1 cellular context compared by ENCODE assay signal in the genomic region with DNA sequence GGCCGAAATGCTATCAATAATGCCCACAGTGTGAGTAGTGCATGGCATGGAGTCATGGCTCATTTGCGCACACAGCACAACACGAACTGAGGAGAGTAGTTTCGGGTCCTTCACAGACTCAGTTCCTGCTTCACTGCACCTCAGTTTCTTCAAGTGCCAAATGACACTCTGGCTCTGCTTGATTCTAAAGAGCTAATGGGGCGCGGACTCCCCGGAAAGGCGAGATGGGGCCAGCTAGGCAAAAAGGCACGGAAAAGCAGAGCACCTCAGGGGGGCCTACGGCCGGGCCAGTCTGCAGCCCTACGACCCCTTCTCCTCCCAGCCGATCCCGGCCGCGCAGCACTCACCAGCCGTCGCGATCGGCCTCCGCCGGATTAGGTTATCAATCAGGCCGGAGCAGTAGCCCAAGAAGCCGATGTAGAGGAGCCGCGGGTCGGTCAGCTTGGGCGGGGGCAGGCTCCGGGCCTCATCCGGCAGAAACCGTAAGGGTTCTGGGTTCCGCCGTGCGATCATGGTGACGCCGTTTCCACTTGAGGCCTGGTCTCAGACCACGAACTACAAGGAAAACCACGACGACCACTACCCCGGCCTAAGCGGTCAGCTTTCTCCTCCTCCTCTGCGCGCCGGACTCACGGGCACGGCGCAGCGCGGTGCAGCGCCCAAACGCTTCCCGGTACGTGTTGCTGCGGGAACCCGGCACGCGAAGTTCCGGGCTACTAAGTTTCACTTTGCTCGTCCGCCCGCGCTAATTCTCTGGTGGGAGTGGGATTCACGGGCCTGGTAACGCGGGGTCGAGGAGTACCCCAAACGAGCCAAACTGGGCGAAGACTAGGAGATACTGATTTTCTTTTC.
A peak's percentile ranks its signal among the peaks of the same experiment; 100 is the strongest.
TF ChIP-seq lines count a peak whose summit lies in the region.

A gene (minus strand): TSS at position 631 of the 852 bp plus-strand sequence. CDS start 118 bp downstream, at position 513.

TF ChIP-seq in HepG2, 621 proteins besides CTCF, POLR2A, EP300 and RAD21 (continued from another document and continues in another):
- TF ChIP-seq TBL1XR1 (IDR thresholded peaks at IDR 0.05; ENCODE audit: borderline replicate concordance, low read length, partially characterized antibody) (peak; percentile 27), NPAS2 (CRISPR knock-in tag; IDR thresholded peaks at IDR 0.05; ENCODE audit: borderline replicate concordance) (no peak), CHD4 (IDR thresholded peaks at IDR 0.05; ENCODE audit: borderline replicate concordance, low read length) (no peak), ZNF766 (CRISPR knock-in tag; IDR thresholded peaks at IDR 0.05; ENCODE audit: borderline replicate concordance) (no peak), ZNF20 (CRISPR knock-in tag; IDR thresholded peaks at IDR 0.05) (no peak; the same call in 1 of the 2 replicates), ZNF616 (CRISPR knock-in tag; IDR thresholded peaks at IDR 0.05; ENCODE audit: low read depth) (peak; percentile 52), MIER3 (CRISPR knock-in tag; IDR thresholded peaks at IDR 0.05; ENCODE audit: borderline replicate concordance) (0 out of 2 replicates have a peak, but pooled peaks have one; percentile 67), MED1 (CRISPR knock-in tag; IDR thresholded peaks at IDR 0.05) (peak; percentile 91), ZNF564 (CRISPR knock-in tag; IDR thresholded peaks at IDR 0.05) (peak; percentile 88), ELF4 (CRISPR knock-in tag; IDR thresholded peaks at IDR 0.05; ENCODE audit: borderline replicate concordance) (no peak), STAT5B (CRISPR knock-in tag; IDR thresholded peaks at IDR 0.05) (peak; percentile 56; the same call in 1 of the 2 replicates), FOXJ3 (CRISPR knock-in tag; IDR thresholded peaks at IDR 0.05; ENCODE audit: borderline replicate concordance) (peak; percentile 74; the same call in 1 of the 2 replicates), ZNF7 (CRISPR knock-in tag; IDR thresholded peaks at IDR 0.05) (0 out of 2 replicates have a peak, but pooled peaks have one; percentile 6), PTBP1 (IDR thresholded peaks at IDR 0.05; ENCODE audit: low read depth, low read length, poor library complexity, severe bottlenecking) (peak; percentile 63), ATF1 (CRISPR knock-in tag; IDR thresholded peaks at IDR 0.05) (no peak), ZNF775 (CRISPR knock-in tag; IDR thresholded peaks at IDR 0.05; ENCODE audit: borderline replicate concordance) (0 out of 2 replicates have a peak, but pooled peaks have one; percentile 50), SP1 (IDR thresholded peaks at IDR 0.05) (no peak), SP1 (CRISPR knock-in tag; IDR thresholded peaks at IDR 0.05) (peak; percentile 84), SOX5 (CRISPR knock-in tag; IDR thresholded peaks at IDR 0.05; ENCODE audit: borderline replicate concordance) (peak; percentile 72), ZNF772 (CRISPR knock-in tag; IDR thresholded peaks at IDR 0.05) (peak; percentile 69; the same call in 1 of the 2 replicates), SPEN (CRISPR knock-in tag; IDR thresholded peaks at IDR 0.05; ENCODE audit: low read depth) (peak; percentile 96), ZNF678 (CRISPR knock-in tag; IDR thresholded peaks at IDR 0.05) (no peak), SMYD3 (CRISPR knock-in tag; IDR thresholded peaks at IDR 0.05) (0 out of 2 replicates have a peak, but pooled peaks have one; percentile 16), ZBTB7B (CRISPR knock-in tag; IDR thresholded peaks at IDR 0.05) (peak; percentile 88; the same call in 1 of the 2 replicates)
- TF ChIP-seq, protein P1, sequence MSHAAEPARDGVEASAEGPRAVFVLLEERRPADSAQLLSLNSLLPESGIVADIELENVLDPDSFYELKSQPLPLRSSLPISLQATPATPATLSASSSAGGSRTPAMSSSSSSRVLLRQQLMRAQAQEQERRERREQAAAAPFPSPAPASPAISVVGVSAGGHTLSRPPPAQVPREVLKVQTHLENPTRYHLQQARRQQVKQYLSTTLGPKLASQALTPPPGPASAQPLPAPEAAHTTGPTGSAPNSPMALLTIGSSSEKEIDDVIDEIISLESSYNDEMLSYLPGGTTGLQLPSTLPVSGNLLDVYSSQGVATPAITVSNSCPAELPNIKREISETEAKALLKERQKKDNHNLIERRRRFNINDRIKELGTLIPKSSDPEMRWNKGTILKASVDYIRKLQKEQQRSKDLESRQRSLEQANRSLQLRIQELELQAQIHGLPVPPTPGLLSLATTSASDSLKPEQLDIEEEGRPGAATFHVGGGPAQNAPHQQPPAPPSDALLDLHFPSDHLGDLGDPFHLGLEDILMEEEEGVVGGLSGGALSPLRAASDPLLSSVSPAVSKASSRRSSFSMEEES (CRISPR knock-in tag; IDR thresholded peaks at IDR 0.05) = peak; percentile 81; the same call in 1 of the 2 replicates
- TF ChIP-seq, protein P2, sequence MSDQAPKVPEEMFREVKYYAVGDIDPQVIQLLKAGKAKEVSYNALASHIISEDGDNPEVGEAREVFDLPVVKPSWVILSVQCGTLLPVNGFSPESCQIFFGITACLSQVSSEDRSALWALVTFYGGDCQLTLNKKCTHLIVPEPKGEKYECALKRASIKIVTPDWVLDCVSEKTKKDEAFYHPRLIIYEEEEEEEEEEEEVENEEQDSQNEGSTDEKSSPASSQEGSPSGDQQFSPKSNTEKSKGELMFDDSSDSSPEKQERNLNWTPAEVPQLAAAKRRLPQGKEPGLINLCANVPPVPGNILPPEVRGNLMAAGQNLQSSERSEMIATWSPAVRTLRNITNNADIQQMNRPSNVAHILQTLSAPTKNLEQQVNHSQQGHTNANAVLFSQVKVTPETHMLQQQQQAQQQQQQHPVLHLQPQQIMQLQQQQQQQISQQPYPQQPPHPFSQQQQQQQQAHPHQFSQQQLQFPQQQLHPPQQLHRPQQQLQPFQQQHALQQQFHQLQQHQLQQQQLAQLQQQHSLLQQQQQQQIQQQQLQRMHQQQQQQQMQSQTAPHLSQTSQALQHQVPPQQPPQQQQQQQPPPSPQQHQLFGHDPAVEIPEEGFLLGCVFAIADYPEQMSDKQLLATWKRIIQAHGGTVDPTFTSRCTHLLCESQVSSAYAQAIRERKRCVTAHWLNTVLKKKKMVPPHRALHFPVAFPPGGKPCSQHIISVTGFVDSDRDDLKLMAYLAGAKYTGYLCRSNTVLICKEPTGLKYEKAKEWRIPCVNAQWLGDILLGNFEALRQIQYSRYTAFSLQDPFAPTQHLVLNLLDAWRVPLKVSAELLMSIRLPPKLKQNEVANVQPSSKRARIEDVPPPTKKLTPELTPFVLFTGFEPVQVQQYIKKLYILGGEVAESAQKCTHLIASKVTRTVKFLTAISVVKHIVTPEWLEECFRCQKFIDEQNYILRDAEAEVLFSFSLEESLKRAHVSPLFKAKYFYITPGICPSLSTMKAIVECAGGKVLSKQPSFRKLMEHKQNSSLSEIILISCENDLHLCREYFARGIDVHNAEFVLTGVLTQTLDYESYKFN (CRISPR knock-in tag; conservative IDR thresholded peaks at IDR 0.05) = peak; percentile 66
- TF ChIP-seq, protein P3, sequence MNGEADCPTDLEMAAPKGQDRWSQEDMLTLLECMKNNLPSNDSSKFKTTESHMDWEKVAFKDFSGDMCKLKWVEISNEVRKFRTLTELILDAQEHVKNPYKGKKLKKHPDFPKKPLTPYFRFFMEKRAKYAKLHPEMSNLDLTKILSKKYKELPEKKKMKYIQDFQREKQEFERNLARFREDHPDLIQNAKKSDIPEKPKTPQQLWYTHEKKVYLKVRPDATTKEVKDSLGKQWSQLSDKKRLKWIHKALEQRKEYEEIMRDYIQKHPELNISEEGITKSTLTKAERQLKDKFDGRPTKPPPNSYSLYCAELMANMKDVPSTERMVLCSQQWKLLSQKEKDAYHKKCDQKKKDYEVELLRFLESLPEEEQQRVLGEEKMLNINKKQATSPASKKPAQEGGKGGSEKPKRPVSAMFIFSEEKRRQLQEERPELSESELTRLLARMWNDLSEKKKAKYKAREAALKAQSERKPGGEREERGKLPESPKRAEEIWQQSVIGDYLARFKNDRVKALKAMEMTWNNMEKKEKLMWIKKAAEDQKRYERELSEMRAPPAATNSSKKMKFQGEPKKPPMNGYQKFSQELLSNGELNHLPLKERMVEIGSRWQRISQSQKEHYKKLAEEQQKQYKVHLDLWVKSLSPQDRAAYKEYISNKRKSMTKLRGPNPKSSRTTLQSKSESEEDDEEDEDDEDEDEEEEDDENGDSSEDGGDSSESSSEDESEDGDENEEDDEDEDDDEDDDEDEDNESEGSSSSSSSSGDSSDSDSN (CRISPR knock-in tag; IDR thresholded peaks at IDR 0.05) = peak; percentile 93
- TF ChIP-seq, protein P4, sequence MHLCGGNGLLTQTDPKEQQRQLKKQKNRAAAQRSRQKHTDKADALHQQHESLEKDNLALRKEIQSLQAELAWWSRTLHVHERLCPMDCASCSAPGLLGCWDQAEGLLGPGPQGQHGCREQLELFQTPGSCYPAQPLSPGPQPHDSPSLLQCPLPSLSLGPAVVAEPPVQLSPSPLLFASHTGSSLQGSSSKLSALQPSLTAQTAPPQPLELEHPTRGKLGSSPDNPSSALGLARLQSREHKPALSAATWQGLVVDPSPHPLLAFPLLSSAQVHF (CRISPR knock-in tag; IDR thresholded peaks at IDR 0.05) = 0 out of 2 replicates have a peak, but pooled peaks have one; percentile 67
- TF ChIP-seq, protein P5, sequence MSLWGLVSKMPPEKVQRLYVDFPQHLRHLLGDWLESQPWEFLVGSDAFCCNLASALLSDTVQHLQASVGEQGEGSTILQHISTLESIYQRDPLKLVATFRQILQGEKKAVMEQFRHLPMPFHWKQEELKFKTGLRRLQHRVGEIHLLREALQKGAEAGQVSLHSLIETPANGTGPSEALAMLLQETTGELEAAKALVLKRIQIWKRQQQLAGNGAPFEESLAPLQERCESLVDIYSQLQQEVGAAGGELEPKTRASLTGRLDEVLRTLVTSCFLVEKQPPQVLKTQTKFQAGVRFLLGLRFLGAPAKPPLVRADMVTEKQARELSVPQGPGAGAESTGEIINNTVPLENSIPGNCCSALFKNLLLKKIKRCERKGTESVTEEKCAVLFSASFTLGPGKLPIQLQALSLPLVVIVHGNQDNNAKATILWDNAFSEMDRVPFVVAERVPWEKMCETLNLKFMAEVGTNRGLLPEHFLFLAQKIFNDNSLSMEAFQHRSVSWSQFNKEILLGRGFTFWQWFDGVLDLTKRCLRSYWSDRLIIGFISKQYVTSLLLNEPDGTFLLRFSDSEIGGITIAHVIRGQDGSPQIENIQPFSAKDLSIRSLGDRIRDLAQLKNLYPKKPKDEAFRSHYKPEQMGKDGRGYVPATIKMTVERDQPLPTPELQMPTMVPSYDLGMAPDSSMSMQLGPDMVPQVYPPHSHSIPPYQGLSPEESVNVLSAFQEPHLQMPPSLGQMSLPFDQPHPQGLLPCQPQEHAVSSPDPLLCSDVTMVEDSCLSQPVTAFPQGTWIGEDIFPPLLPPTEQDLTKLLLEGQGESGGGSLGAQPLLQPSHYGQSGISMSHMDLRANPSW (CRISPR knock-in tag; IDR thresholded peaks at IDR 0.05; ENCODE audit: borderline replicate concordance) = no peak
- TF ChIP-seq, protein P6, sequence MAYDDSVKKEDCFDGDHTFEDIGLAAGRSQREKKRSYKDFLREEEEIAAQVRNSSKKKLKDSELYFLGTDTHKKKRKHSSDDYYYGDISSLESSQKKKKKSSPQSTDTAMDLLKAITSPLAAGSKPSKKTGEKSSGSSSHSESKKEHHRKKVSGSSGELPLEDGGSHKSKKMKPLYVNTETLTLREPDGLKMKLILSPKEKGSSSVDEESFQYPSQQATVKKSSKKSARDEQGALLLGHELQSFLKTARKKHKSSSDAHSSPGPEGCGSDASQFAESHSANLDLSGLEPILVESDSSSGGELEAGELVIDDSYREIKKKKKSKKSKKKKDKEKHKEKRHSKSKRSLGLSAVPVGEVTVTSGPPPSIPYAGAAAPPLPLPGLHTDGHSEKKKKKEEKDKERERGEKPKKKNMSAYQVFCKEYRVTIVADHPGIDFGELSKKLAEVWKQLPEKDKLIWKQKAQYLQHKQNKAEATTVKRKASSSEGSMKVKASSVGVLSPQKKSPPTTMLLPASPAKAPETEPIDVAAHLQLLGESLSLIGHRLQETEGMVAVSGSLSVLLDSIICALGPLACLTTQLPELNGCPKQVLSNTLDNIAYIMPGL (CRISPR knock-in tag; IDR thresholded peaks at IDR 0.05; ENCODE audit: borderline replicate concordance in 1 of 2, low read depth in 1 of 2) = peak; percentile 97 to 98
- TF ChIP-seq, protein P7, sequence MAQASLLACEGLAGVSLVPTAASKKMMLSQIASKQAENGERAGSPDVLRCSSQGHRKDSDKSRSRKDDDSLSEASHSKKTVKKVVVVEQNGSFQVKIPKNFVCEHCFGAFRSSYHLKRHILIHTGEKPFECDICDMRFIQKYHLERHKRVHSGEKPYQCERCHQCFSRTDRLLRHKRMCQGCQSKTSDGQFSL (CRISPR knock-in tag; IDR thresholded peaks at IDR 0.05) = peak; percentile 78; the same call in 1 of the 2 replicates
- TF ChIP-seq, protein P8, sequence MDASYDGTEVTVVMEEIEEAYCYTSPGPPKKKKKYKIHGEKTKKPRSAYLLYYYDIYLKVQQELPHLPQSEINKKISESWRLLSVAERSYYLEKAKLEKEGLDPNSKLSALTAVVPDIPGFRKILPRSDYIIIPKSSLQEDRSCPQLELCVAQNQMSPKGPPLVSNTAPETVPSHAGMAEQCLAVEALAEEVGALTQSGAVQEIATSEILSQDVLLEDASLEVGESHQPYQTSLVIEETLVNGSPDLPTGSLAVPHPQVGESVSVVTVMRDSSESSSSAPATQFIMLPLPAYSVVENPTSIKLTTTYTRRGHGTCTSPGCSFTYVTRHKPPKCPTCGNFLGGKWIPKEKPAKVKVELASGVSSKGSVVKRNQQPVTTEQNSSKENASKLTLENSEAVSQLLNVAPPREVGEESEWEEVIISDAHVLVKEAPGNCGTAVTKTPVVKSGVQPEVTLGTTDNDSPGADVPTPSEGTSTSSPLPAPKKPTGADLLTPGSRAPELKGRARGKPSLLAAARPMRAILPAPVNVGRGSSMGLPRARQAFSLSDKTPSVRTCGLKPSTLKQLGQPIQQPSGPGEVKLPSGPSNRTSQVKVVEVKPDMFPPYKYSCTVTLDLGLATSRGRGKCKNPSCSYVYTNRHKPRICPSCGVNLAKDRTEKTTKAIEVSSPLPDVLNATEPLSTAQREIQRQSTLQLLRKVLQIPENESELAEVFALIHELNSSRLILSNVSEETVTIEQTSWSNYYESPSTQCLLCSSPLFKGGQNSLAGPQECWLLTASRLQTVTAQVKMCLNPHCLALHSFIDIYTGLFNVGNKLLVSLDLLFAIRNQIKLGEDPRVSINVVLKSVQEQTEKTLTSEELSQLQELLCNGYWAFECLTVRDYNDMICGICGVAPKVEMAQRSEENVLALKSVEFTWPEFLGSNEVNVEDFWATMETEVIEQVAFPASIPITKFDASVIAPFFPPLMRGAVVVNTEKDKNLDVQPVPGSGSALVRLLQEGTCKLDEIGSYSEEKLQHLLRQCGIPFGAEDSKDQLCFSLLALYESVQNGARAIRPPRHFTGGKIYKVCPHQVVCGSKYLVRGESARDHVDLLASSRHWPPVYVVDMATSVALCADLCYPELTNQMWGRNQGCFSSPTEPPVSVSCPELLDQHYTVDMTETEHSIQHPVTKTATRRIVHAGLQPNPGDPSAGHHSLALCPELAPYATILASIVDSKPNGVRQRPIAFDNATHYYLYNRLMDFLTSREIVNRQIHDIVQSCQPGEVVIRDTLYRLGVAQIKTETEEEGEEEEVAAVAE (CRISPR knock-in tag; IDR thresholded peaks at IDR 0.05; ENCODE audit: borderline replicate concordance) = peak; percentile 68; the same call in 1 of the 2 replicates
